In the genomic region with DNA sequence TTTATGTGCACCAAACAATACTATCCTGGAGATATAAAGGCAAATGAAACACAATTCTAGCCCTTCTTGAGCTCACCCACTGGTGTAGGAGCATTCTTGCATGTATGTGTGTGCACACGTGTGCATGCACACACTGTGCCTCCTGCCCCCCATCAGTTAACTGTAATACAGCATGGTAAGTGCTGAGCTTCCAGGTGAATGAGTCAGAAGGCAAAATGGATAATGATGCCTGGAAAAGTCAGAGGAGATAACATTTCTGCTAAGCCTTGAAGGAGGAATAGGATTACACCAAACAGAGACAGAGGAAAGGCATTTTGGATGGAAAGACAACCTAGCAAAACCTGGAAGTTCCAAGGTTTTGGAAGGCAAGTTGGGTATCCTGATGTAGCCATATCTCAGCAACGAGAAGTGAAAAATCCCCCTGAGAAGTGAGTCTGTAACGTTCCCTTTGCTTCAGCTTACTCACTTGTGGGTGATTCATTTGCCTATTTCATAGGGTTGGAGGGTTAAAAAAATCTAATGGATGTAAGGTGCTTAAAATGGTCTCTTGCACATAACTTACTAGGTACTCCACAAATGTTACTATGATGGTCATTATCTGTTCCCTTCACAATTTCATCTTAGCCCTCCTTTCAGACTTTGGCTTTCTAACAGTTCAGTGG, we compare ENCODE assay signal across 19 cellular contexts.
"Had no signal": no experiment of that assay in that cellular context is flagged by ENCODE, and none has a peak within 500 bp of the region (broad histone marks: within the 10 kb centered on the region; RNA-seq: fewer than 3 reads in every experiment).

No MANE protein-coding gene starts in this region.

- H3K4me3 ChIP-seq: ascending aorta, cardiac muscle cell, dorsolateral prefrontal cortex, tibial artery, uterus had no signal

- H3K27me3 ChIP-seq: ascending aorta, cardiac muscle cell, tibial artery, uterus had no signal

- H3K36me3 Mint-ChIP-seq: memory B cell, natural killer cell had no signal

- H3K9me3 Mint-ChIP-seq: activated CD4-positive, alpha-beta T cell treated with anti-CD3 and anti-CD28 coated beads, Interleukin-2, amount 10 ng/mL, durations not matched to agents 7 days and 5 days; activated T-helper 1 cell treated with anti-CD3 and anti-CD28 coated beads, Interleukin-12 subunit alpha, Interleukin-12 subunit beta, Interleukin-2, Interleukin-4 antibody, amounts not matched to agents 30 ng/mL and 10 ng/mL and 1 ng/mL, durations not matched to agents 14 hours and 24 hours and 36 hours; memory B cell; natural killer cell had no signal

- ATAC-seq: left ventricle myocardium superior, natural killer cell, T-helper 17 cell had no signal

- H3K4me1 ChIP-seq: ascending aorta, tibial artery, uterus had no signal

- H3K4me3 Mint-ChIP-seq: activated B cell treated with CpG ODN at 0.5 μM for 24 hours; activated CD4-positive, alpha-beta T cell treated with anti-CD3 and anti-CD28 coated beads, Interleukin-2, amount 10 ng/mL, durations not matched to agents 7 days and 5 days; activated T-helper 1 cell treated with anti-CD3 and anti-CD28 coated beads, Interleukin-12 subunit alpha, Interleukin-12 subunit beta, Interleukin-2, Interleukin-4 antibody, amounts not matched to agents 30 ng/mL and 10 ng/mL and 1 ng/mL, durations not matched to agents 14 hours and 24 hours and 36 hours; memory B cell; natural killer cell; T-helper 17 cell had no signal

- DNase-seq: activated B cell treated with CpG ODN at 0.5 μM for 24 hours; activated CD4-positive, alpha-beta T cell treated with anti-CD3 and anti-CD28 coated beads, Interleukin-2, amount 10 ng/mL, durations not matched to agents 7 days and 5 days; activated CD8-positive, alpha-beta memory T cell treated with anti-CD3 and anti-CD28 coated beads for 24 hours; activated naive CD4-positive, alpha-beta T cell treated with Interleukin-2 at 50 U/mL for 16 hours; dorsolateral prefrontal cortex; hypothalamus; left ventricle myocardium superior; natural killer cell; posterior cingulate gyrus; stimulated activated CD4-positive, alpha-beta T cell treated with anti-CD3 and anti-CD28 coated beads, Interleukin-2, amount 100 ng/mL, for 48 hours; stimulated activated naive CD4-positive, alpha-beta T cell; T-helper 17 cell; tibial artery; uterus had no signal

- H3K27ac Mint-ChIP-seq: activated B cell treated with CpG ODN at 0.5 μM for 24 hours; activated CD4-positive, alpha-beta T cell treated with anti-CD3 and anti-CD28 coated beads, Interleukin-2, amount 10 ng/mL, durations not matched to agents 7 days and 5 days; activated T-helper 1 cell treated with anti-CD3 and anti-CD28 coated beads, Interleukin-12 subunit alpha, Interleukin-12 subunit beta, Interleukin-2, Interleukin-4 antibody, amounts not matched to agents 30 ng/mL and 10 ng/mL and 1 ng/mL, durations not matched to agents 14 hours and 24 hours and 36 hours; memory B cell; natural killer cell; T-helper 17 cell had no signal

- H3K27ac ChIP-seq: ascending aorta, cardiac muscle cell, dorsolateral prefrontal cortex, tibial artery, uterus had no signal

- H3K36me3 ChIP-seq: ascending aorta, cardiac muscle cell, tibial artery, uterus had no signal

- FAIRE-seq: TTC549 had no signal

- H3K9me3 ChIP-seq: ascending aorta, tibial artery, uterus had no signal

- H3K4me1 Mint-ChIP-seq: activated B cell treated with CpG ODN at 0.5 μM for 24 hours; activated CD4-positive, alpha-beta T cell treated with anti-CD3 and anti-CD28 coated beads, Interleukin-2, amount 10 ng/mL, durations not matched to agents 7 days and 5 days; memory B cell; natural killer cell; T-helper 17 cell had no signal
